11 cellular contexts compared by ENCODE assay signal in the genomic region with DNA sequence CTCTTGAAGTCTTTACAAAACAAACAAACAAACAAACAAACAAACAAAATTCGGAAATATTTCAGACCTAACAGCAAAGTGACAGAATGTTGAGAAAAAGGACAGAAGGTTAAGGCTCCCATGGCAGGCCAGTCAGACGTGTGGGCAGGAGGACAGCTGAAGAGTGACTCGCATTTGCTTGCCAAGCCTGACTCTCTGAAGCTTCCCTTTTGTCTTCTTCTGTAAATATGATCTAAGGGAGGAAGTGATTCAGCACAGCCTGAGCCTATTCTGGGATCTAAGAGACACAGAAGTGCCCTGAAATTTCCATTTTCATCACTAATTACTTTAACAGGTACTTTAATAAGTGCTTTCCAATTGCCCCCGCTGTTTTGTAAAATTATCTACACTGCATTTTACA.
DNase-seq lines count a peak whose midpoint lies in the region; ATAC-seq and TF ChIP-seq lines count a peak whose summit lies in the region.
"Had no signal": no experiment of that assay in that cellular context is flagged by ENCODE, and none has a peak within 500 bp of the region (broad histone marks: within the 10 kb centered on the region; RNA-seq: fewer than 3 reads in every experiment).

No MANE protein-coding gene starts in this region.

- no peaks in the 10 kb centered on the region for H3K4me1 Mint-ChIP-seq in mesothelial cell of epicardium
- H3K4me1 Mint-ChIP-seq in T-helper 17 cell, result no peaks in the 10 kb centered on the region
- H3K4me1 Mint-ChIP-seq: CD4-positive, alpha-beta memory T cell had no signal

- no peaks in the 10 kb centered on the region for H3K27me3 ChIP-seq in H7 (ENCODE audit: control insufficient read depth, insufficient read depth, low read length)
- H3K27me3 ChIP-seq: spleen had no signal

- POLR2A ChIA-PET in OCI-LY7 (lab: Charles Lee), result interaction anchor here (0.8 kb wide), 1 partner anchor 11 kb away, joined by 3 read pairs; no protein-coding TSS in a partner anchor

- H4K20me1 ChIP-seq in OCI-LY7 (ENCODE audit: insufficient read depth, low read length), result no peaks in the 10 kb centered on the region

- H3K9me3 Mint-ChIP-seq in mesothelial cell of epicardium, result peaks cover 31% of the 10 kb centered on the region

- H3K27ac ChIP-seq in OCI-LY7 (ENCODE audit: low read depth, low read length, poor library complexity, severe bottlenecking), result no peak overlapping the region
- H3K27ac ChIP-seq: spleen had no signal

- CTCF ChIA-PET in OCI-LY7 (lab: Charles Lee; ENCODE audit: unreplicated experiment), result no interaction called here

- H3K27me3 Mint-ChIP-seq in mesothelial cell of epicardium (ENCODE audit: low read depth), result peaks cover 3% of the 10 kb centered on the region
- H3K27me3 Mint-ChIP-seq in T-helper 17 cell, result no peaks in the 10 kb centered on the region
- H3K27me3 Mint-ChIP-seq: CD4-positive, alpha-beta memory T cell had no signal

- DNase-seq in A172 (ENCODE audit: low spot score), result peak; percentile 77
- DNase-seq in HCEC 1CT, result peak; percentile 64
- DNase-seq in OCI-LY7 (ENCODE audit: low spot score), result peak; percentile 5
- DNase-seq in fibroblast of pulmonary artery (ENCODE audit: low read depth), result peak; percentile 61
- no peak for DNase-seq in mesothelial cell of epicardium (ENCODE audit: low spot score in 2 of 2, unreplicated experiment in 2 of 2)
- no peak for DNase-seq in H7
- DNase-seq in activated CD4-positive, alpha-beta T cell treated with anti-CD3 and anti-CD28 coated beads, Interleukin-2, amount 50 U/mL, for 4 hours, result no peak
- no peak for DNase-seq in T-helper 17 cell
- DNase-seq: activated T-cell treated with anti-CD3 and anti-CD28 coated beads, Interleukin-2, amount 50 U/mL, for 1 hour; CD4-positive, alpha-beta memory T cell; spleen had no signal

- ATAC-seq in T-helper 17 cell, result no peak

- H3K4me3 ChIP-seq in OCI-LY7 (ENCODE audit: low read depth, low read length, poor library complexity, severe bottlenecking) (no peak overlapping the region), fibroblast of pulmonary artery (replicated peaks; ENCODE audit: low read depth, low read length) (no peak overlapping the region), H7 (ENCODE audit: insufficient read depth, low read depth, low read length) (no peak overlapping the region)
- H3K4me3 ChIP-seq: spleen had no signal

- H3K4me2 ChIP-seq in OCI-LY7 (ENCODE audit: low read length), result 0 out of 2 replicates have a peak overlapping the region, but pooled peaks have one; percentile 2

- no peaks in the 10 kb centered on the region for H3K79me2 ChIP-seq in OCI-LY7 (ENCODE audit: insufficient read depth, low read depth, low read length)

- intact Hi-C loops in OCI-LY7 (cut with micrococcal nuclease; ENCODE audit: unreplicated experiment), result no loop called here

- TF ChIP-seq CTCF in OCI-LY7 (conservative IDR thresholded peaks at IDR 0.05; ENCODE audit: low read length) (no peak), fibroblast of pulmonary artery (IDR thresholded peaks at IDR 0.05; ENCODE audit: low read length, missing control alignments) (no peak), mesothelial cell of epicardium (IDR thresholded peaks at IDR 0.05; ENCODE audit: unreplicated experiment) (no peak)

- H2AFZ ChIP-seq in OCI-LY7 (ENCODE audit: low read length), result peak overlapping the region; percentile 39

- no peaks in the 10 kb centered on the region for H3K4me1 ChIP-seq in OCI-LY7 (ENCODE audit: insufficient read depth, low read length, poor library complexity, severe bottlenecking)
- H3K4me1 ChIP-seq: spleen had no signal

- H3K36me3 ChIP-seq in OCI-LY7 (ENCODE audit: insufficient read depth, low read length) (no peaks in the 10 kb centered on the region), H7 (replicated peaks; ENCODE audit: control insufficient read depth, insufficient read depth, low read length) (no peaks in the 10 kb centered on the region)
- H3K36me3 ChIP-seq: spleen had no signal

- H3K9me3 ChIP-seq in OCI-LY7 (ENCODE audit: low read length), result no peaks in the 10 kb centered on the region
- H3K9me3 ChIP-seq in T-helper 17 cell (ENCODE audit: control insufficient read depth, low read length, poor library complexity, severe bottlenecking), result no peaks in the 10 kb centered on the region

- H3K36me3 Mint-ChIP-seq in mesothelial cell of epicardium (no peaks in the 10 kb centered on the region), T-helper 17 cell (ENCODE audit: low read depth) (no peaks in the 10 kb centered on the region)
- H3K36me3 Mint-ChIP-seq: CD4-positive, alpha-beta memory T cell had no signal

- H3K9me2 ChIP-seq in OCI-LY7 (ENCODE audit: insufficient read depth, low read length), result no peaks in the 10 kb centered on the region

- BruUV-seq in OCI-LY7 (replicated peaks; lab: Mats Ljungman, UMichigan), result no TSS peak

- no peak overlapping the region for H3K4me3 Mint-ChIP-seq in mesothelial cell of epicardium
- H3K4me3 Mint-ChIP-seq in T-helper 17 cell, result no peak overlapping the region
- H3K4me3 Mint-ChIP-seq: CD4-positive, alpha-beta memory T cell had no signal

- no peak overlapping the region for H3K27ac Mint-ChIP-seq in mesothelial cell of epicardium
- H3K27ac Mint-ChIP-seq in T-helper 17 cell, result no peak overlapping the region
- H3K27ac Mint-ChIP-seq: CD4-positive, alpha-beta memory T cell had no signal

Comparison
In these comparisons a context has a peak if more than half of its experiments do, and no peak if none do; other contexts are left out.
1. DNase-seq: peak in A172 (single experiment), HCEC 1CT (single experiment), OCI-LY7 (single experiment) and fibroblast of pulmonary artery (single experiment); none in mesothelial cell of epicardium (0 of 2), H7 (single experiment), activated CD4-positive, alpha-beta T cell treated with anti-CD3 and anti-CD28 coated beads, Interleukin-2, amount 50 U/mL, for 4 hours (0 of 2) and T-helper 17 cell (0 of 3).